Comparison of ENCODE assay signal across 2 cellular contexts in the genomic region with DNA sequence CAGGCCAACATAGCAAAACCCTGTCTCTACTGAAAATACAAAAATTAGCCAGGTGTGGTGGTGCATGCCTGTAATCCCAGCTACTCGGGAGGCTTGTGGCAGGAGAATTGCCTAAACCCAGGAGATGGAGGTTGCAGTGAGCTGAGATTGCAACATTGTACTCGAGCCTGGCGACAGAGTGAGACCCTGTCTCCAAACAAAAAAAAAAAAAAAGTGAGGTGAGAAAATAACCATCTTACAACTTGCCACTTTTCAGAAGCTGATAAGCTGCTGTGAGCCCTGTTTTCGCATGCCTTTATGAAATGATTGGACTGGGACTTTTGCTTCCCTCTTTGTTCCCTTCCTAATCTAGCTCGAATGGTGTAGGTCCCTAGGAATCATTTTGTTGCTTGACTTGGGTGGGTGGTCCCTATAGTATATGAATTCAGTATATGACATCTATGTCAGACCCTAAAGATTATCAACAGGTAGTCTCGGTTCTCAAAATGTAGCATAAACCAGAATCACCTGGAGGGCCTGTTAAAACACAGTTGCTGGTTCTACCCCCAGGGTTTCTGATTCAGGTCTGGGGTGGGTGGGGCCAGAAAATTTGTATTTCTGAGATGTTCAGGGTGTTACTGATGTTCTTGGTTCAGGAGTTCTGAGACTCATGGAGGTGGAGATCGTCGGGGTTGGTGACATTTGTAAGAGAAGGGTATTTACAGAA.
A peak's percentile ranks its signal among the peaks of the same experiment; 100 is the strongest.
TF ChIP-seq lines count a peak whose summit lies in the region.

No MANE protein-coding gene starts in this region.

TF ChIP-seq in WTC11, 78 proteins besides CTCF, POLR2A, EP300 and RAD21:
- no peak for TF ChIP-seq ARID4B (CRISPR knock-in tag; IDR thresholded peaks at IDR 0.05; ENCODE audit: borderline replicate concordance)

TF ChIP-seq in HepG2, 621 proteins besides CTCF, POLR2A, EP300 and RAD21:
- no peak for TF ChIP-seq ZNF496 (CRISPR knock-in tag; IDR thresholded peaks at IDR 0.05; ENCODE audit: insufficient replicate concordance)
- TF ChIP-seq ZNF460 (CRISPR knock-in tag; IDR thresholded peaks at IDR 0.05; ENCODE audit: borderline replicate concordance), result peak; percentile 65; the same call in 1 of the 2 replicates
- peak; percentile 95 for TF ChIP-seq RBM22 (optimal IDR thresholded peaks at IDR 0.05; ENCODE audit: low read length)
- TF ChIP-seq ZNF362 (CRISPR knock-in tag; IDR thresholded peaks at IDR 0.05; ENCODE audit: borderline replicate concordance), result peak; percentile 40; the same call in 1 of the 2 replicates
- no peak for TF ChIP-seq ZNF761 (CRISPR knock-in tag; conservative IDR thresholded peaks at IDR 0.05)
TF ChIP-seq in HepG2: peak in this region for 3.
